Comparison of ENCODE assay signal across 16 cellular contexts in the genomic region with DNA sequence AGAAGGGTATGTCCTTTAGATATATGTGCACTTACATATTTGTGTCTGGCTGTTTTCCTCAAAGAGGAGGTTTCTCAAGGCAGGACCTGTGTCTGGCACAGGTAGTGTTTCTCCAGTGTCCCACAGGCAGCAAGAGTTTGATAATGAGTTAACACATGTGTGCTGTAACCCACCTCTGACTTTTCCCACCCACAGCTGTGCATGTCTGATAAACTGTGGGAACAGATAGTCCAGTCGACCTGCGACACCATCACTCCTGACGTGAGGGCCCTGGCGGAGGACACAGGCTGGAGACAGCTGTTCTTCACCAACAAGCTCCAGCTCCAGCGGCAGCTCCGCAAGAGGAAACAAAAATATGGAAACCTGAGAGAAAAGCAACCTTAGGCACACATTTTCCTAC. TPM values are rescaled to one million over a fixed set of nuclear protein-coding genes. Genes with fewer than 3 reads are reported as not detected.
A peak's percentile ranks its signal among the peaks of the same experiment; 100 is the strongest.
DNase-seq lines count a peak whose midpoint lies in the region; ATAC-seq and TF ChIP-seq lines count a peak whose summit lies in the region.
"Had no signal": no experiment of that assay in that cellular context is flagged by ENCODE, and none has a peak within 500 bp of the region (broad histone marks: within the 10 kb centered on the region; RNA-seq: fewer than 3 reads in every experiment).

No MANE protein-coding gene starts in this region.

- H3K36me3 ChIP-seq in neural progenitor cell: no peaks in the 10 kb centered on the region
- no peaks in the 10 kb centered on the region for H3K36me3 ChIP-seq in psoas muscle (ENCODE audit: insufficient read depth in 1 of 2, low read depth in 1 of 2)
- H3K36me3 ChIP-seq in CD4-positive, alpha-beta memory T cell (ENCODE audit: insufficient read depth, low read length): no peaks in the 10 kb centered on the region
- H3K36me3 ChIP-seq: BLaER1 treated with 17β-estradiol and CSF1 and Interleukin-3, amounts not matched to agents 10 nM and 100 nM had no signal

- H3K27me3 Mint-ChIP-seq in neural progenitor cell (ENCODE audit: insufficient read depth, low read depth): peaks cover 2% of the 10 kb centered on the region
- no peaks in the 10 kb centered on the region for H3K27me3 Mint-ChIP-seq in CD4-positive, alpha-beta memory T cell
- H3K27me3 Mint-ChIP-seq: B cell; CD4-positive, CD25-positive, alpha-beta regulatory T cell had no signal

- H3K79me2 ChIP-seq in neural progenitor cell (ENCODE audit: low read depth): no peaks in the 10 kb centered on the region

- H3K4me1 ChIP-seq in neural progenitor cell (no peaks in the 10 kb centered on the region), psoas muscle (no peaks in the 10 kb centered on the region)
- no peaks in the 10 kb centered on the region for H3K4me1 ChIP-seq in CD4-positive, alpha-beta memory T cell (ENCODE audit: insufficient read depth, low read length)
- H3K4me1 ChIP-seq: BLaER1 treated with 17β-estradiol and CSF1 and Interleukin-3, amounts not matched to agents 10 nM and 100 nM; Caco-2 had no signal

- H4K20me1 ChIP-seq in neural progenitor cell (ENCODE audit: low read depth): no peaks in the 10 kb centered on the region
- H4K20me1 ChIP-seq: BLaER1 treated with 17β-estradiol and CSF1 and Interleukin-3, amounts not matched to agents 10 nM and 100 nM had no signal

- POLR2A ChIA-PET in CD4-positive, alpha-beta memory T cell (lab: Charles Lee; ENCODE audit: partially characterized antibody): no interaction called here

- no peaks in the 10 kb centered on the region for H3F3A ChIP-seq in neural progenitor cell (ENCODE audit: low read depth)

- no peak overlapping the region for H3K4me3 ChIP-seq in choroid plexus epithelial cell (ENCODE audit: low read depth, low read length)
- H3K4me3 ChIP-seq in neural progenitor cell: no peak overlapping the region
- no peak overlapping the region for H3K4me3 ChIP-seq in psoas muscle
- no peak overlapping the region for H3K4me3 ChIP-seq in CD4-positive, alpha-beta memory T cell (ENCODE audit: low read length in 2 of 2)
- H3K4me3 ChIP-seq: BLaER1 treated with 17β-estradiol and CSF1 and Interleukin-3, amounts not matched to agents 10 nM and 100 nM; GM23338 had no signal

- no peak overlapping the region for H3K4me2 ChIP-seq in neural progenitor cell
- H3K4me2 ChIP-seq: BLaER1 treated with 17β-estradiol and CSF1 and Interleukin-3, amounts not matched to agents 10 nM and 100 nM; GM23338 had no signal

- TF ChIP-seq CTCF in choroid plexus epithelial cell (conservative IDR thresholded peaks at IDR 0.05; ENCODE audit: low read depth, low read length) (no peak), neural progenitor cell (IDR thresholded peaks at IDR 0.05) (no peak), psoas muscle (IDR thresholded peaks at IDR 0.05) (no peak)

- H3K9me3 Mint-ChIP-seq in neural progenitor cell: no peaks in the 10 kb centered on the region
- no peaks in the 10 kb centered on the region for H3K9me3 Mint-ChIP-seq in CD4-positive, alpha-beta memory T cell
- H3K9me3 Mint-ChIP-seq: CD4-positive, CD25-positive, alpha-beta regulatory T cell; GM23338 had no signal

- peaks cover 2% of the 10 kb centered on the region for H3K36me3 Mint-ChIP-seq in neural progenitor cell
- H3K36me3 Mint-ChIP-seq in CD4-positive, alpha-beta memory T cell: no peaks in the 10 kb centered on the region
- H3K36me3 Mint-ChIP-seq: CD4-positive, CD25-positive, alpha-beta regulatory T cell had no signal

- H3K27ac ChIP-seq in neural progenitor cell: peak overlapping the region; percentile 53
- H3K27ac ChIP-seq in psoas muscle: no peak overlapping the region
- H3K27ac ChIP-seq in CD4-positive, alpha-beta memory T cell (ENCODE audit: low read depth, low read length): no peak overlapping the region
- H3K27ac ChIP-seq: BLaER1 treated with 17β-estradiol and CSF1 and Interleukin-3, amounts not matched to agents 10 nM and 100 nM; HL-60 had no signal

- H3K27me3 ChIP-seq in neural progenitor cell (no peaks in the 10 kb centered on the region), psoas muscle (ENCODE audit: insufficient read depth in 3 of 3, low read length in 2 of 3) (no peaks in the 10 kb centered on the region)
- no peaks in the 10 kb centered on the region for H3K27me3 ChIP-seq in CD4-positive, alpha-beta memory T cell (ENCODE audit: insufficient read depth, low read length)
- H3K27me3 ChIP-seq: BLaER1 treated with 17β-estradiol and CSF1 and Interleukin-3, amounts not matched to agents 10 nM and 100 nM had no signal

- peaks cover 8% of the 10 kb centered on the region for H3K4me1 Mint-ChIP-seq in neural progenitor cell
- H3K4me1 Mint-ChIP-seq in CD4-positive, alpha-beta memory T cell: peaks cover 0 to 4% (median 1%) of the 10 kb centered on the region in 4 donors
- H3K4me1 Mint-ChIP-seq: GM23338 had no signal

- no peak for ATAC-seq in psoas muscle
- ATAC-seq: GM23338 had no signal

- no peak overlapping the region for H2AFZ ChIP-seq in neural progenitor cell (replicated peaks)
- H2AFZ ChIP-seq: GM23338 had no signal

- no peak overlapping the region for H3K27ac Mint-ChIP-seq in neural progenitor cell
- H3K27ac Mint-ChIP-seq in CD4-positive, alpha-beta memory T cell: peak overlapping the region in 1 of 7 donors; percentile 22
- H3K27ac Mint-ChIP-seq: B cell; CD4-positive, CD25-positive, alpha-beta regulatory T cell; GM23338 had no signal

- intact Hi-C loops in psoas muscle (cut with DNase I): loop anchor here in 1 of 2 donors (10.0 kb wide), 1 partner anchor 604 kb away; no protein-coding TSS in a partner anchor
- intact Hi-C loops in CD4-positive, alpha-beta memory T cell (cut with micrococcal nuclease): no loop called here

- no peak overlapping the region for H3K4me3 Mint-ChIP-seq in neural progenitor cell
- no peak overlapping the region for H3K4me3 Mint-ChIP-seq in CD4-positive, alpha-beta memory T cell
- H3K4me3 Mint-ChIP-seq: B cell; CD4-positive, CD25-positive, alpha-beta regulatory T cell; GM23338 had no signal

- H3K9me3 ChIP-seq in neural progenitor cell (ENCODE audit: low read depth): no peaks in the 10 kb centered on the region
- no peaks in the 10 kb centered on the region for H3K9me3 ChIP-seq in psoas muscle
- H3K9me3 ChIP-seq in CD4-positive, alpha-beta memory T cell (ENCODE audit: control insufficient read depth in 1 of 2, low read length in 2 of 2): no peaks in the 10 kb centered on the region
- H3K9me3 ChIP-seq: BLaER1 treated with 17β-estradiol and CSF1 and Interleukin-3, amounts not matched to agents 10 nM and 100 nM; Caco-2 had no signal

- WGBS in psoas muscle, 3 donors: 70 to 73% (median 70%) methylated on average over 6 of the region's 6 CpGs

- CTCF ChIA-PET in CD4-positive, alpha-beta memory T cell (lab: Charles Lee; ENCODE audit: partially characterized antibody): interaction anchor here (1.6 kb wide), 1 partner anchor 151 kb away, joined by 4 read pairs; no protein-coding TSS in a partner anchor

- DNase-seq in OCI-M1 (lab: John Stamatoyannopoulos, UW) (peak; percentile 22), choroid plexus epithelial cell (ENCODE audit: low read depth) (peak; percentile 14), neural progenitor cell (ENCODE audit: low spot score) (no peak), psoas muscle (no peak), EL (no peak)
- DNase-seq in CD4-positive, alpha-beta memory T cell: no peak
- DNase-seq: Caco-2; CD4-positive, CD25-positive, alpha-beta regulatory T cell; GDM1; HCEC 1CT had no signal

- H3K9ac ChIP-seq in neural progenitor cell: no peak overlapping the region
- H3K9ac ChIP-seq: BLaER1 treated with 17β-estradiol and CSF1 and Interleukin-3, amounts not matched to agents 10 nM and 100 nM had no signal

RNA-seq across cellular contexts. Expression of gene SLC16A14, which starts 58.2 kb away (rescaled TPM):
- 10.8 and 12.4 TPM in 2 replicates for total RNA-seq in neural progenitor cell (ENCODE audit: low replicate concordance)
- 1 to 10 TPM in 1 of 4 donors, under 1 TPM in 3; 0.46 to 1.2 (median 0.80) TPM for total RNA-seq in psoas muscle
- polyA plus RNA-seq in psoas muscle: under 1 TPM; 0.17 to 0.37 (median 0.34) TPM
- total RNA-seq in CD4-positive, alpha-beta memory T cell: under 1 TPM; 0.12 to 0.14 TPM
- polyA plus RNA-seq in CD4-positive, alpha-beta memory T cell: under 1 TPM in 1 of 2 donors, not detected in 1; 0.44 TPM
- total RNA-seq: A172; Caco-2; CD4-positive, CD25-positive, alpha-beta regulatory T cell; HT1080 had no signal

Comparison
In these comparisons a context has a peak if more than half of its experiments do, and no peak if none do; other contexts are left out.
1. DNase-seq: peak in OCI-M1 (single experiment) and choroid plexus epithelial cell (single experiment); none in neural progenitor cell (single experiment), psoas muscle (0 of 2), CD4-positive, alpha-beta memory T cell (0 of 5) and EL (single experiment).